In genomic region chr19:3389876-3390361, GRCh38 we compare ENCODE assay signal across 10 cellular contexts. TPM values are rescaled to one million over a fixed set of nuclear protein-coding genes. Genes with fewer than 3 reads are reported as not detected.
A peak's percentile ranks its signal among the peaks of the same experiment; 100 is the strongest.
DNase-seq lines count a peak whose midpoint lies in the region; ATAC-seq and TF ChIP-seq lines count a peak whose summit lies in the region.
"Had no signal": no experiment of that assay in that cellular context is flagged by ENCODE, and none has a peak within 500 bp of the region (broad histone marks: within the 10 kb centered on the region; RNA-seq: fewer than 3 reads in every experiment).

No MANE protein-coding gene starts in this region.

- no peaks in the 10 kb centered on the region for H3K36me3 Mint-ChIP-seq in activated CD4-positive, alpha-beta memory T cell treated with anti-CD3 and anti-CD28 coated beads, Interleukin-2, amount 10 ng/mL, durations not matched to agents 7 days and 5 days (ENCODE audit: low read depth)
- H3K36me3 Mint-ChIP-seq in activated CD4-positive, alpha-beta memory T cell treated with anti-CD3 and anti-CD28 coated beads for 36 hours: no peaks in the 10 kb centered on the region

- intact Hi-C loops in activated CD4-positive, alpha-beta memory T cell treated with anti-CD3 and anti-CD28 coated beads for 36 hours (cut with micrococcal nuclease): no loop called here
- intact Hi-C loops in breast epithelium (cut with DNase I; ENCODE audit: low total_unique reads) (no loop called here), lower leg skin (cut with DNase I; ENCODE audit: low total_unique reads) (no loop called here)

- no peak for DNase-seq in activated CD4-positive, alpha-beta memory T cell treated with anti-CD3 and anti-CD28 coated beads, Interleukin-2, amount 10 ng/mL, durations not matched to agents 7 days and 5 days
- no peak for DNase-seq in activated CD4-positive, alpha-beta memory T cell treated with anti-CD3 and anti-CD28 coated beads for 36 hours
- DNase-seq in breast epithelium (ENCODE audit: low spot score in 2 of 2): peak in 1 of 2 donors; percentile 64
- DNase-seq in lower leg skin (ENCODE audit: low spot score in 2 of 2): peak; percentile 15 to 89
- DNase-seq in NOMO-1 treated with DMSO at 0.1 percent for 48 hours (lab: John Stamatoyannopoulos, UW; ENCODE audit: unreplicated experiment): no peak
- no peak for DNase-seq in COLO829 (ENCODE audit: low spot score)
- DNase-seq: activated CD4-positive, alpha-beta T cell treated with anti-CD3 and anti-CD28 coated beads for 1 hour; NK-92 treated with Interleukin-12 subunit alpha and Interleukin-12 subunit beta, amount 100 ng/mL, for 24 hours had no signal

- H3K27me3 Mint-ChIP-seq in activated CD4-positive, alpha-beta memory T cell treated with anti-CD3 and anti-CD28 coated beads, Interleukin-2, amount 10 ng/mL, durations not matched to agents 7 days and 5 days: no peaks in the 10 kb centered on the region
- H3K27me3 Mint-ChIP-seq in activated CD4-positive, alpha-beta memory T cell treated with anti-CD3 and anti-CD28 coated beads for 36 hours: no peaks in the 10 kb centered on the region

- peak overlapping the region; percentile 89 to 92 for H3K27ac ChIP-seq in breast epithelium
- H3K27ac ChIP-seq in urinary bladder (ENCODE audit: low read depth): peak overlapping the region; percentile 43

- H3K4me3 ChIP-seq in breast epithelium: peak overlapping the region in 2 of 3 donors; percentile 12 to 30
- no peak overlapping the region for H3K4me3 ChIP-seq in lower leg skin (ENCODE audit: low read depth, poor library complexity, severe bottlenecking)
- no peak overlapping the region for H3K4me3 ChIP-seq in urinary bladder (ENCODE audit: low read depth, low read length)

- H3K27ac Mint-ChIP-seq in activated CD4-positive, alpha-beta memory T cell treated with anti-CD3 and anti-CD28 coated beads, Interleukin-2, amount 10 ng/mL, durations not matched to agents 7 days and 5 days: peak overlapping the region; percentile 35
- no peak overlapping the region for H3K27ac Mint-ChIP-seq in activated CD4-positive, alpha-beta memory T cell treated with anti-CD3 and anti-CD28 coated beads for 36 hours

- WGBS in lower leg skin, 2 donors: 34 to 35% methylated on average over 9 to 17 of the region's 17 CpGs
- 45% methylated on average over 17 of the region's 17 CpGs for WGBS in urinary bladder

- TF ChIP-seq POLR2A in breast epithelium (IDR thresholded peaks at IDR 0.05): no peak
- TF ChIP-seq POLR2A in lower leg skin (IDR thresholded peaks at IDR 0.05): no peak

- no peaks in the 10 kb centered on the region for H3K9me3 ChIP-seq in breast epithelium

- TF ChIP-seq CTCF in breast epithelium (IDR thresholded peaks at IDR 0.05) (no peak), lower leg skin (IDR thresholded peaks at IDR 0.05) (no peak)

- POLR2A ChIA-PET in activated CD4-positive, alpha-beta memory T cell treated with anti-CD3 and anti-CD28 coated beads, Interleukin-2, amount 10 ng/mL, durations not matched to agents 7 days and 5 days (lab: Charles Lee): no interaction called here
- POLR2A ChIA-PET in activated CD4-positive, alpha-beta memory T cell treated with anti-CD3 and anti-CD28 coated beads for 36 hours (lab: Charles Lee): no interaction called here

- H3K4me3 Mint-ChIP-seq in activated CD4-positive, alpha-beta memory T cell treated with anti-CD3 and anti-CD28 coated beads, Interleukin-2, amount 10 ng/mL, durations not matched to agents 7 days and 5 days: no peak overlapping the region
- H3K4me3 Mint-ChIP-seq in activated CD4-positive, alpha-beta memory T cell treated with anti-CD3 and anti-CD28 coated beads for 36 hours: no peak overlapping the region

- no peaks in the 10 kb centered on the region for H3K27me3 ChIP-seq in breast epithelium

- CTCF ChIA-PET in activated CD4-positive, alpha-beta memory T cell treated with anti-CD3 and anti-CD28 coated beads, Interleukin-2, amount 10 ng/mL, durations not matched to agents 7 days and 5 days (lab: Charles Lee): interaction anchor here (1.9 kb wide), 1 partner anchor 40 kb away, joined by 6 read pairs; no protein-coding TSS in a partner anchor
- CTCF ChIA-PET in activated CD4-positive, alpha-beta memory T cell treated with anti-CD3 and anti-CD28 coated beads for 36 hours (lab: Charles Lee): no interaction called here

- H3K4me1 Mint-ChIP-seq in activated CD4-positive, alpha-beta memory T cell treated with anti-CD3 and anti-CD28 coated beads, Interleukin-2, amount 10 ng/mL, durations not matched to agents 7 days and 5 days: peaks cover 19% of the 10 kb centered on the region
- peaks cover 2% of the 10 kb centered on the region for H3K4me1 Mint-ChIP-seq in activated CD4-positive, alpha-beta memory T cell treated with anti-CD3 and anti-CD28 coated beads for 36 hours (ENCODE audit: low read depth)

- H3K36me3 ChIP-seq in breast epithelium: no peaks in the 10 kb centered on the region
- no peaks in the 10 kb centered on the region for H3K36me3 ChIP-seq in urinary bladder (ENCODE audit: insufficient read depth)

- no peak for ATAC-seq in GM19467 (IDR thresholded peaks at IDR 0.05; ENCODE audit: unreplicated experiment)

- H3K4me1 ChIP-seq in breast epithelium (peaks cover 16 to 41% of the 10 kb centered on the region in 2 donors), urinary bladder (ENCODE audit: insufficient read depth) (peaks cover 2% of the 10 kb centered on the region)

- H3K9me3 Mint-ChIP-seq in activated CD4-positive, alpha-beta memory T cell treated with anti-CD3 and anti-CD28 coated beads, Interleukin-2, amount 10 ng/mL, durations not matched to agents 7 days and 5 days: no peaks in the 10 kb centered on the region
- H3K9me3 Mint-ChIP-seq in activated CD4-positive, alpha-beta memory T cell treated with anti-CD3 and anti-CD28 coated beads for 36 hours: no peaks in the 10 kb centered on the region

RNA-seq across cellular contexts. Expression of gene NFIC, which starts 23.5 kb away (rescaled TPM):
- total RNA-seq in activated CD4-positive, alpha-beta memory T cell treated with anti-CD3 and anti-CD28 coated beads, Interleukin-2, amount 10 ng/mL, durations not matched to agents 7 days and 5 days: 10 to 100 TPM; 12.6 to 13.1 TPM
- total RNA-seq in activated CD4-positive, alpha-beta memory T cell treated with anti-CD3 and anti-CD28 coated beads for 36 hours: 10 to 100 TPM; 19.7 to 19.9 TPM
- total RNA-seq in breast epithelium (10 to 100 TPM; 48.9 to 97.8 (median 73.1) TPM), lower leg skin (100 to 1,000 TPM; 102 to 236 (median 158) TPM), urinary bladder (26.4 TPM)
- polyA plus RNA-seq in urinary bladder: 112 TPM

Comparison
In these comparisons a context has a peak if more than half of its experiments do, and no peak if none do; other contexts are left out.
1. DNase-seq: peak in lower leg skin (2 of 2); none in activated CD4-positive, alpha-beta memory T cell treated with anti-CD3 and anti-CD28 coated beads, Interleukin-2, amount 10 ng/mL, durations not matched to agents 7 days and 5 days (single experiment), activated CD4-positive, alpha-beta memory T cell treated with anti-CD3 and anti-CD28 coated beads for 36 hours (single experiment), NOMO-1 treated with DMSO at 0.1 percent for 48 hours (single experiment) and COLO829 (single experiment).
2. H3K4me3 ChIP-seq: peak in breast epithelium (2 of 3); none in lower leg skin (single experiment) and urinary bladder (single experiment).